ENCODE assay signal across 8 cellular contexts in genomic region chr6:57316581-57317059, GRCh38. TPM values are rescaled to one million over a fixed set of nuclear protein-coding genes. Genes with fewer than 3 reads are reported as not detected.
DNase-seq lines count a peak whose midpoint lies in the region; ATAC-seq, FAIRE-seq and TF ChIP-seq lines count a peak whose summit lies in the region.

No MANE protein-coding gene starts in this region.

- DNase-seq in GM12892 (ENCODE audit: insufficient read length) (peak; percentile 52), NCI-H1417 (lab: John Stamatoyannopoulos, UW) (peak; percentile 81 to 94 (median 91)), T-helper 1 cell (peak; percentile 49 to 87 (median 65)), ascending aorta (ENCODE audit: low spot score in 2 of 2) (peak; percentile 23 to 93), hepatic stellate cell (ENCODE audit: low spot score) (peak; percentile 60), renal cortical epithelial cell (ENCODE audit: low read depth) (peak; percentile 84), cortex of kidney (lab: John Stamatoyannopoulos, UW) (no peak)

- no peaks in the 10 kb centered on the region for H3K27me3 ChIP-seq in ascending aorta

- H3K4me3 ChIP-seq in ascending aorta, result peak overlapping the region; percentile 58 to 70

- H3K4me1 ChIP-seq in ascending aorta, result peaks cover 3 to 25% of the 10 kb centered on the region in 2 donors

- TF ChIP-seq POLR2A in GM12892 (IDR thresholded peaks at IDR 0.05; ENCODE audit: low read depth, low read length), result peak; percentile 28; the same call in 1 of the 2 replicates

- no peaks in the 10 kb centered on the region for H3K9me3 ChIP-seq in ascending aorta

- peak; percentile 90 for FAIRE-seq in GM12892 (lab: Jason Lieb, UNC)

- ATAC-seq in HG02763 (IDR thresholded peaks at IDR 0.05; ENCODE audit: unreplicated experiment), result peak; percentile 88

- intact Hi-C loops in ascending aorta (cut with DNase I), result loop anchor here (1.0 to 5.0 kb wide), 9 partner anchors 95 to 944 kb away; partner anchors contain the start of genes BAG2 and KIAA1586

- peaks cover 5 to 17% of the 10 kb centered on the region in 2 donors for H3K36me3 ChIP-seq in ascending aorta

- peak overlapping the region; percentile 49 to 89 for H3K27ac ChIP-seq in ascending aorta

- peak; percentile 61 to 84 (median 82) for TF ChIP-seq CTCF in ascending aorta (IDR thresholded peaks at IDR 0.05)

RNA-seq across cellular contexts. Expression of gene PRIM2, which starts 0.8 kb away (rescaled TPM):
- polyA plus RNA-seq in GM12892 (2012; ENCODE audit: missing spikeins), result 22.9 TPM
- total RNA-seq in ascending aorta (0.85 TPM), renal cortical epithelial cell (13.9 and 29.3 TPM in 2 replicates)
